Comparison of ENCODE assay signal across 8 cellular contexts in genomic region chr12:66168410-66168809, GRCh38. TPM values are rescaled to one million over a fixed set of nuclear protein-coding genes. Genes with fewer than 3 reads are reported as not detected.
DNase-seq lines count a peak whose midpoint lies in the region; ATAC-seq and TF ChIP-seq lines count a peak whose summit lies in the region.

No MANE protein-coding gene starts in this region.

- H3K4me3 ChIP-seq in BJ (ENCODE audit: low read depth, low read length) (peak overlapping the region; percentile 91), KMS-11 (IDR thresholded peaks at IDR 0.05; ENCODE audit: insufficient read depth, low read depth, low read length) (no peak overlapping the region)
- peak overlapping the region; percentile 80 for H3K4me3 ChIP-seq in naive thymus-derived CD4-positive, alpha-beta T cell (ENCODE audit: low read length)

- H3K4me1 Mint-ChIP-seq in MCF 10A (ENCODE audit: insufficient read depth, unreplicated experiment): peaks cover 20% of the 10 kb centered on the region
- H3K4me1 Mint-ChIP-seq in naive thymus-derived CD4-positive, alpha-beta T cell: peaks cover 47 to 73% (median 63%) of the 10 kb centered on the region in 7 donors

- ATAC-seq in naive thymus-derived CD4-positive, alpha-beta T cell: no peak
- no peak for ATAC-seq in GM21423 (IDR thresholded peaks at IDR 0.05; ENCODE audit: unreplicated experiment)

- peak overlapping the region; percentile 98 for H3K4me3 Mint-ChIP-seq in MCF 10A (ENCODE audit: unreplicated experiment)
- peak overlapping the region; percentile 77 to 100 (median 94) for H3K4me3 Mint-ChIP-seq in naive thymus-derived CD4-positive, alpha-beta T cell

- no peaks in the 10 kb centered on the region for H3K27me3 Mint-ChIP-seq in MCF 10A (ENCODE audit: insufficient read depth, unreplicated experiment)
- H3K27me3 Mint-ChIP-seq in naive thymus-derived CD4-positive, alpha-beta T cell: no peaks in the 10 kb centered on the region

- H3K27me3 ChIP-seq in BJ (ENCODE audit: control insufficient read depth, insufficient read depth, low read length) (no peaks in the 10 kb centered on the region), KMS-11 (ENCODE audit: insufficient read depth, low read depth) (no peaks in the 10 kb centered on the region)
- no peaks in the 10 kb centered on the region for H3K27me3 ChIP-seq in naive thymus-derived CD4-positive, alpha-beta T cell (ENCODE audit: control insufficient read depth in 2 of 2, insufficient read depth in 2 of 2, low read length in 2 of 2)

- no peaks in the 10 kb centered on the region for H3K36me3 ChIP-seq in BJ (ENCODE audit: control insufficient read depth, insufficient read depth, low read length)
- H3K36me3 ChIP-seq in KMS-11 (ENCODE audit: insufficient read depth): no peaks in the 10 kb centered on the region
- H3K36me3 ChIP-seq in naive thymus-derived CD4-positive, alpha-beta T cell (ENCODE audit: control insufficient read depth in 2 of 3, insufficient read depth in 3 of 3, low read length in 3 of 3): peaks cover 0 to 9% (median 0%) of the 10 kb centered on the region in 3 experiments

- H3K9me3 Mint-ChIP-seq in MCF 10A (ENCODE audit: unreplicated experiment): no peaks in the 10 kb centered on the region
- peaks cover 1 to 20% (median 8%) of the 10 kb centered on the region in 11 donors for H3K9me3 Mint-ChIP-seq in naive thymus-derived CD4-positive, alpha-beta T cell

- H3K9ac ChIP-seq in KMS-11: peak overlapping the region; percentile 91; the same call in 1 of the 2 replicates

- peak overlapping the region; percentile 98 for H3K27ac Mint-ChIP-seq in MCF 10A (ENCODE audit: low read depth, unreplicated experiment)
- H3K27ac Mint-ChIP-seq in naive thymus-derived CD4-positive, alpha-beta T cell: peak overlapping the region; percentile 94 to 98 (median 97)

- peaks cover 13% of the 10 kb centered on the region for H3K4me1 ChIP-seq in KMS-11 (ENCODE audit: low read depth, poor library complexity, severe bottlenecking)
- H3K4me1 ChIP-seq in naive thymus-derived CD4-positive, alpha-beta T cell (ENCODE audit: control insufficient read depth in 2 of 2, insufficient read depth in 2 of 2, low read length in 2 of 2): peaks cover 14 to 24% of the 10 kb centered on the region in 2 donors

- peaks cover 18% of the 10 kb centered on the region for H3K36me3 Mint-ChIP-seq in MCF 10A (ENCODE audit: insufficient read depth, unreplicated experiment)
- peaks cover 14 to 53% (median 41%) of the 10 kb centered on the region in 5 donors for H3K36me3 Mint-ChIP-seq in naive thymus-derived CD4-positive, alpha-beta T cell

- H3K9me3 ChIP-seq in naive thymus-derived CD4-positive, alpha-beta T cell (ENCODE audit: control insufficient read depth in 2 of 3, low read length in 3 of 3): peaks cover 0 to 4% (median 0%) of the 10 kb centered on the region in 3 experiments

- intact Hi-C loops in MCF 10A (cut with micrococcal nuclease): no loop called here
- intact Hi-C loops in naive thymus-derived CD4-positive, alpha-beta T cell (cut with micrococcal nuclease): loop anchor here (2.0 to 5.0 kb wide), 5 partner anchors 20 to 426 kb away; partner anchors contain the start of gene IRAK3 (in 1 of the 2)

- POLR2A ChIA-PET in BJ (lab: Charles Lee): no interaction called here
- POLR2A ChIA-PET in MCF 10A (lab: Yijun Ruan, JAX): interaction anchor here (0.6 to 2.6 kb wide), 18 partner anchors 8 to 1100 kb away, joined by 3 to 70 read pairs (median 5); partner anchors contain the start of genes CAND1, HELB, LEMD3 and LLPH
- POLR2A ChIA-PET in naive thymus-derived CD4-positive, alpha-beta T cell (lab: Charles Lee): interaction anchor here (0.8 to 2.7 kb wide), 13 partner anchors 10 to 1499 kb away, joined by 3 to 56 read pairs (median 5); partner anchors contain the start of genes CAND1, HELB and LLPH

- H3K27ac ChIP-seq in KMS-11: peak overlapping the region; percentile 95
- H3K27ac ChIP-seq in naive thymus-derived CD4-positive, alpha-beta T cell (ENCODE audit: low read depth, low read length): peak overlapping the region; percentile 97

- H3K79me2 ChIP-seq in KMS-11 (ENCODE audit: insufficient read depth, low read depth): peaks cover 49% of the 10 kb centered on the region

- TF ChIP-seq CTCF in BJ (IDR thresholded peaks at IDR 0.05; ENCODE audit: insufficient read depth, low read depth, low read length) (no peak), KMS-11 (conservative IDR thresholded peaks at IDR 0.05; ENCODE audit: low read depth, low read length) (no peak), MCF 10A (IDR thresholded peaks at IDR 0.05; ENCODE audit: unreplicated experiment) (no peak)

- peak overlapping the region; percentile 69 for H2AFZ ChIP-seq in KMS-11 (ENCODE audit: low read depth)

- H4K20me1 ChIP-seq in KMS-11 (ENCODE audit: insufficient read depth): no peaks in the 10 kb centered on the region

- CTCF ChIA-PET in BJ (lab: Yijun Ruan, JAX) (interaction anchor here (0.7 to 1.8 kb wide), 8 partner anchors 13 to 524 kb away, joined by 3 to 9 read pairs (median 4); no protein-coding TSS in a partner anchor), MCF 10A (lab: Yijun Ruan, JAX) (interaction anchor here (0.7 to 2.1 kb wide), 6 partner anchors 9 to 612 kb away, joined by 3 to 13 read pairs (median 4); no protein-coding TSS in a partner anchor)
- CTCF ChIA-PET in naive thymus-derived CD4-positive, alpha-beta T cell (lab: Charles Lee): interaction anchor here (1.1 to 1.5 kb wide), 3 partner anchors 10 to 102 kb away, joined by 4 to 11 read pairs (median 4); partner anchors contain the start of gene LLPH

- DNase-seq in BJ (ENCODE audit: low read depth) (no peak), MCF 10A (ENCODE audit: unreplicated experiment) (no peak), SW480 (ENCODE audit: low spot score) (no peak), NCI-H526 treated with DMSO at 0.1 percent for 48 hours (lab: John Stamatoyannopoulos, UW) (no peak), AG08395 (ENCODE audit: low spot score) (no peak)
- no peak for DNase-seq in naive thymus-derived CD4-positive, alpha-beta T cell

- BruUV-seq in MCF 10A (replicated peaks; lab: Mats Ljungman, UMichigan): no TSS peak

- peak overlapping the region; percentile 52 for H3K4me2 ChIP-seq in KMS-11

RNA-seq across cellular contexts. Expression of gene TMBIM4, which starts 1.4 kb away (rescaled TPM):
- 108 and 184 TPM in 2 replicates for polyA plus RNA-seq in BJ (2011; rRNA removed)
- polyA minus RNA-seq in BJ (2011; rRNA and poly(A)+ RNA removed): 27.1 and 35.2 TPM in 2 replicates
- total RNA-seq in MCF 10A (2022): 58.5 and 74.3 TPM in 2 replicates
- 10 to 100 TPM; 38.6 to 88.0 (median 79.8) TPM for total RNA-seq in naive thymus-derived CD4-positive, alpha-beta T cell
- 100 to 1,000 TPM; 218 to 374 TPM for polyA plus RNA-seq in naive thymus-derived CD4-positive, alpha-beta T cell

RNA-seq across cellular contexts. Expression of gene IRAK3, which starts 20.6 kb away (rescaled TPM):
- polyA plus RNA-seq in BJ (2011; rRNA removed): 3.1 and 6.3 TPM in 2 replicates
- polyA minus RNA-seq in BJ (2011; rRNA and poly(A)+ RNA removed): 3.5 and 4.3 TPM in 2 replicates
- total RNA-seq in MCF 10A (2022): 0.05 TPM in 1 of 2 replicates, not detected in the other
- total RNA-seq in naive thymus-derived CD4-positive, alpha-beta T cell: 10 to 100 TPM in 1 of 5 experiments, 1 to 10 TPM in 2, under 1 TPM in 2; 0.19 to 28.8 (median 1.9) TPM
- polyA plus RNA-seq in naive thymus-derived CD4-positive, alpha-beta T cell: not detected

RNA-seq across cellular contexts. Expression of gene LLPH, which starts 37.9 kb away (rescaled TPM):
- polyA plus RNA-seq in BJ (2011; rRNA removed): 4.0 and 12.6 TPM in 2 replicates
- polyA minus RNA-seq in BJ (2011; rRNA and poly(A)+ RNA removed): 1.5 and 2.3 TPM in 2 replicates
- 43.8 and 44.3 TPM in 2 replicates for total RNA-seq in MCF 10A (2022)
- total RNA-seq in naive thymus-derived CD4-positive, alpha-beta T cell: 10 to 100 TPM; 14.7 to 29.1 (median 28.4) TPM
- 10 to 100 TPM; 28.1 to 31.1 TPM for polyA plus RNA-seq in naive thymus-derived CD4-positive, alpha-beta T cell
